ENCODE assay signal across 22 cellular contexts in genomic region chr7:45237788-45238461, GRCh38.
DNase-seq lines count a peak whose midpoint lies in the region; ATAC-seq and TF ChIP-seq lines count a peak whose summit lies in the region.
"Had no signal": no experiment of that assay in that cellular context is flagged by ENCODE, and none has a peak within 500 bp of the region (broad histone marks: within the 10 kb centered on the region; RNA-seq: fewer than 3 reads in every experiment).

No MANE protein-coding gene starts in this region.

- POLR2A ChIA-PET in CD8-positive, alpha-beta T cell (lab: Charles Lee) = no interaction called here

- TF ChIP-seq CTCF in right atrium auricular region (IDR thresholded peaks at IDR 0.05) (no peak), glutamatergic neuron (IDR thresholded peaks at IDR 0.05; ENCODE audit: partially characterized antibody, unreplicated experiment) (no peak)
- TF ChIP-seq CTCF in CD8-positive, alpha-beta T cell (IDR thresholded peaks at IDR 0.05) = no peak

- peaks cover 4% of the 10 kb centered on the region for H3K36me3 Mint-ChIP-seq in glutamatergic neuron (ENCODE audit: unreplicated experiment)
- no peaks in the 10 kb centered on the region for H3K36me3 Mint-ChIP-seq in activated T-helper 17 cell treated with anti-CD3 and anti-CD28 coated beads, Interleukin-2, amount 50 U/mL, for 72 hours (ENCODE audit: low read depth)
- H3K36me3 Mint-ChIP-seq in CD8-positive, alpha-beta T cell = no peaks in the 10 kb centered on the region

- no peaks in the 10 kb centered on the region for H3K27me3 ChIP-seq in right atrium auricular region
- no peaks in the 10 kb centered on the region for H3K27me3 ChIP-seq in CD8-positive, alpha-beta T cell (ENCODE audit: insufficient read depth, low read length)
- H3K27me3 ChIP-seq: BE2C, colonic mucosa had no signal

- peaks cover 5% of the 10 kb centered on the region for H3K9me3 Mint-ChIP-seq in glutamatergic neuron (ENCODE audit: unreplicated experiment)
- no peaks in the 10 kb centered on the region for H3K9me3 Mint-ChIP-seq in activated T-helper 17 cell treated with anti-CD3 and anti-CD28 coated beads, Interleukin-2, amount 50 U/mL, for 72 hours
- no peaks in the 10 kb centered on the region for H3K9me3 Mint-ChIP-seq in CD8-positive, alpha-beta T cell
- H3K9me3 Mint-ChIP-seq: activated CD4-positive, alpha-beta T cell treated with anti-CD3 and anti-CD28 coated beads, Interleukin-2, amount 10 ng/mL, durations not matched to agents 24 days and 14 days had no signal

- no peaks in the 10 kb centered on the region for H3K9me3 ChIP-seq in right atrium auricular region
- no peaks in the 10 kb centered on the region for H3K9me3 ChIP-seq in CD8-positive, alpha-beta T cell (ENCODE audit: low read length)
- H3K9me3 ChIP-seq: BE2C, colonic mucosa, psoas muscle had no signal

- peaks cover 6% of the 10 kb centered on the region for H3K4me1 Mint-ChIP-seq in glutamatergic neuron (ENCODE audit: low read depth, unreplicated experiment)
- H3K4me1 Mint-ChIP-seq in activated T-helper 17 cell treated with anti-CD3 and anti-CD28 coated beads, Interleukin-2, amount 50 U/mL, for 72 hours = peaks cover 14% of the 10 kb centered on the region
- H3K4me1 Mint-ChIP-seq in CD8-positive, alpha-beta T cell (ENCODE audit: low read depth) = no peaks in the 10 kb centered on the region

- intact Hi-C loops in Right ventricle myocardium superior (cut with DNase I) = no loop called here
- intact Hi-C loops in CD8-positive, alpha-beta T cell (cut with DNase I, micrococcal nuclease) = no loop called here

- H3K27ac Mint-ChIP-seq in glutamatergic neuron (ENCODE audit: unreplicated experiment) = peak overlapping the region; percentile 46
- no peak overlapping the region for H3K27ac Mint-ChIP-seq in activated T-helper 17 cell treated with anti-CD3 and anti-CD28 coated beads, Interleukin-2, amount 50 U/mL, for 72 hours
- no peak overlapping the region for H3K27ac Mint-ChIP-seq in CD8-positive, alpha-beta T cell
- H3K27ac Mint-ChIP-seq: activated CD4-positive, alpha-beta T cell treated with anti-CD3 and anti-CD28 coated beads, Interleukin-2, amount 10 ng/mL, durations not matched to agents 24 days and 14 days had no signal

- H3K4me3 ChIP-seq in right atrium auricular region = no peak overlapping the region
- no peak overlapping the region for H3K4me3 ChIP-seq in CD8-positive, alpha-beta T cell (ENCODE audit: low read depth, low read length)
- H3K4me3 ChIP-seq: colonic mucosa, psoas muscle had no signal

- no peak overlapping the region for H3K4me3 Mint-ChIP-seq in glutamatergic neuron (ENCODE audit: unreplicated experiment)
- H3K4me3 Mint-ChIP-seq in activated T-helper 17 cell treated with anti-CD3 and anti-CD28 coated beads, Interleukin-2, amount 50 U/mL, for 72 hours = no peak overlapping the region
- no peak overlapping the region for H3K4me3 Mint-ChIP-seq in CD8-positive, alpha-beta T cell
- H3K4me3 Mint-ChIP-seq: activated CD4-positive, alpha-beta T cell treated with anti-CD3 and anti-CD28 coated beads, Interleukin-2, amount 10 ng/mL, durations not matched to agents 24 days and 14 days had no signal

- H3K36me3 ChIP-seq in right atrium auricular region = no peaks in the 10 kb centered on the region
- no peaks in the 10 kb centered on the region for H3K36me3 ChIP-seq in CD8-positive, alpha-beta T cell (ENCODE audit: insufficient read depth, low read length)
- H3K36me3 ChIP-seq: BE2C, colonic mucosa had no signal

- CTCF ChIA-PET in CD8-positive, alpha-beta T cell (lab: Charles Lee) = interaction anchor here (1.5 kb wide), 1 partner anchor 9 kb away, joined by 5 read pairs; no protein-coding TSS in a partner anchor

- H3K27ac ChIP-seq in right atrium auricular region = no peak overlapping the region
- no peak overlapping the region for H3K27ac ChIP-seq in CD8-positive, alpha-beta T cell (ENCODE audit: low read depth, low read length)
- H3K27ac ChIP-seq: colonic mucosa, psoas muscle had no signal

- H3K27me3 Mint-ChIP-seq in glutamatergic neuron (ENCODE audit: unreplicated experiment) = peaks cover 2% of the 10 kb centered on the region
- H3K27me3 Mint-ChIP-seq in activated T-helper 17 cell treated with anti-CD3 and anti-CD28 coated beads, Interleukin-2, amount 50 U/mL, for 72 hours = peaks cover 28% of the 10 kb centered on the region
- peaks cover 34% of the 10 kb centered on the region for H3K27me3 Mint-ChIP-seq in CD8-positive, alpha-beta T cell (ENCODE audit: low read depth)

- peaks cover 0 to 9% of the 10 kb centered on the region in 2 donors for H3K4me1 ChIP-seq in right atrium auricular region
- no peaks in the 10 kb centered on the region for H3K4me1 ChIP-seq in CD8-positive, alpha-beta T cell (ENCODE audit: insufficient read depth, low read length)
- H3K4me1 ChIP-seq: BE2C, colonic mucosa, psoas muscle had no signal

- ATAC-seq in Right ventricle myocardium superior (ENCODE audit: poor library complexity) (no peak), left lobe of liver (no peak)
- no peak for ATAC-seq in activated T-helper 17 cell treated with anti-CD3 and anti-CD28 coated beads, Interleukin-2, amount 50 U/mL, for 72 hours (replicated peaks)
- no peak for ATAC-seq in CD8-positive, alpha-beta T cell
- ATAC-seq: psoas muscle had no signal

- peak; percentile 49 for DNase-seq in right atrium auricular region (ENCODE audit: low spot score)
- no peak for DNase-seq in Right ventricle myocardium superior
- peak; percentile 57 to 74 for DNase-seq in SHP77 (lab: John Stamatoyannopoulos, UW)
- DNase-seq in glutamatergic neuron = no peak
- no peak for DNase-seq in left lobe of liver (ENCODE audit: low spot score)
- DNase-seq in CD8-positive, alpha-beta T cell = no peak
- DNase-seq in activated CD4-positive, alpha-beta T cell treated with anti-CD3 and anti-CD28 coated beads, Interleukin-2, amount 50 U/mL, for 4 hours = no peak
- DNase-seq: activated CD4-positive, alpha-beta T cell treated with anti-CD3 and anti-CD28 coated beads, Interleukin-2, amount 10 ng/mL, durations not matched to agents 24 days and 14 days; activated naive CD4-positive, alpha-beta T cell treated with anti-CD3 and anti-CD28 coated beads, Interleukin-2, amount 50 U/mL, for 16 hours; activated T-cell treated with anti-CD3 and anti-CD28 coated beads, Interleukin-2, amount 50 U/mL, for 48 hours; amygdala; BE2C; colonic mucosa; H7; Karpas-422; NCI-H187 treated with DMSO at 0.1 percent for 48 hours; NCI-H345; NCI-H774; psoas muscle; T-helper 1 cell; trophoblast cell had no signal

Comparison
In these comparisons a context has a peak if more than half of its experiments do, and no peak if none do; other contexts are left out.
1. DNase-seq: peak in right atrium auricular region (single experiment) and SHP77 (2 of 2); none in Right ventricle myocardium superior (single experiment), glutamatergic neuron (single experiment), left lobe of liver (single experiment), CD8-positive, alpha-beta T cell (0 of 7) and activated CD4-positive, alpha-beta T cell treated with anti-CD3 and anti-CD28 coated beads, Interleukin-2, amount 50 U/mL, for 4 hours (0 of 2).